Comparison of ENCODE assay signal across 12 cellular contexts in genomic region chr10:118564652-118565051, GRCh38. TPM values are rescaled to one million over a fixed set of nuclear protein-coding genes. Genes with fewer than 3 reads are reported as not detected.
DNase-seq lines count a peak whose midpoint lies in the region; ATAC-seq and TF ChIP-seq lines count a peak whose summit lies in the region.
"Had no signal": no experiment of that assay in that cellular context is flagged by ENCODE, and none has a peak within 500 bp of the region (broad histone marks: within the 10 kb centered on the region; RNA-seq: fewer than 3 reads in every experiment).

No MANE protein-coding gene starts in this region.

- H4K20me1 ChIP-seq in GM23338 (replicated peaks; ENCODE audit: insufficient read depth): no peaks in the 10 kb centered on the region

- H3K27ac ChIP-seq in GM23338 (ENCODE audit: low read depth) (no peak overlapping the region), VCaP (no peak overlapping the region), thyroid gland (no peak overlapping the region)
- H3K27ac ChIP-seq: Peyer's patch had no signal

- peaks cover 11% of the 10 kb centered on the region for H3K4me1 Mint-ChIP-seq in GM23338
- H3K4me1 Mint-ChIP-seq: memory B cell had no signal

- H3K36me3 ChIP-seq in GM23338 (ENCODE audit: insufficient read depth) (no peaks in the 10 kb centered on the region; the same call in 1 of the 2 replicates), thyroid gland (no peaks in the 10 kb centered on the region)
- H3K36me3 ChIP-seq: Peyer's patch had no signal

- H3F3A ChIP-seq in GM23338 (replicated peaks; ENCODE audit: low read depth): no peaks in the 10 kb centered on the region

- H3K9me2 ChIP-seq in GM23338 (ENCODE audit: insufficient read depth): 0 out of 2 replicates have a peak, but pooled peaks cover 3% of the 10 kb centered on the region

- peak; percentile 52 to 88 for TF ChIP-seq CTCF in GM23338 (conservative IDR thresholded peaks at IDR 0.05; ENCODE audit: low read depth in 2 of 2)
- peak; percentile 44 for TF ChIP-seq CTCF in VCaP (conservative IDR thresholded peaks at IDR 0.05)
- no peak for TF ChIP-seq CTCF in thyroid gland (IDR thresholded peaks at IDR 0.05)

- H3K79me2 ChIP-seq in GM23338 (replicated peaks; ENCODE audit: insufficient read depth): no peaks in the 10 kb centered on the region

- H3K4me3 Mint-ChIP-seq in GM23338: no peak overlapping the region
- H3K4me3 Mint-ChIP-seq: memory B cell had no signal

- no peak overlapping the region for H3K4me3 ChIP-seq in GM23338
- H3K4me3 ChIP-seq in thyroid gland (replicated peaks in 1 of 3): no peak overlapping the region
- H3K4me3 ChIP-seq: Peyer's patch had no signal

- H3K4me1 ChIP-seq in GM23338 (ENCODE audit: insufficient read depth) (peaks cover 6% of the 10 kb centered on the region; the same call in 1 of the 2 replicates), thyroid gland (no peaks in the 10 kb centered on the region)
- H3K4me1 ChIP-seq: Peyer's patch had no signal

- no peak overlapping the region for H3K4me2 ChIP-seq in GM23338

- peak; percentile 66 for DNase-seq in AG08395 (ENCODE audit: low spot score)
- peak; percentile 82 for DNase-seq in GM23338 (ENCODE audit: low spot score)
- DNase-seq in iPS DF 4.7 (ENCODE audit: extremely low read depth, low spot score): peak; percentile 19
- DNase-seq in H4 (ENCODE audit: low spot score): no peak
- DNase-seq in thyroid gland: no peak
- DNase-seq in NCI-H524 treated with DMSO at 0.1 percent for 48 hours (lab: John Stamatoyannopoulos, UW): no peak
- DNase-seq: cortex of kidney, GDM1, Peyer's patch had no signal

- 25 to 43% methylated on average over 4 to 6 of the region's 6 CpGs for WGBS in thyroid gland, 2 donors

- no peak overlapping the region for H3K27ac Mint-ChIP-seq in GM23338
- H3K27ac Mint-ChIP-seq: memory B cell had no signal

- no peak for TF ChIP-seq POLR2A in thyroid gland (IDR thresholded peaks at IDR 0.05)

- no peak overlapping the region for H2AFZ ChIP-seq in GM23338

- ATAC-seq in GM23338 (peak; percentile 86), GM19455 (IDR thresholded peaks at IDR 0.05; ENCODE audit: unreplicated experiment) (no peak)

- no peaks in the 10 kb centered on the region for H3K27me3 ChIP-seq in GM23338 (ENCODE audit: insufficient read depth)
- no peaks in the 10 kb centered on the region for H3K27me3 ChIP-seq in thyroid gland
- H3K27me3 ChIP-seq: Peyer's patch had no signal

- peaks cover 11% of the 10 kb centered on the region; the same call in 2 of the 3 replicates for H3K36me3 Mint-ChIP-seq in GM23338 (ENCODE audit: low read depth)
- H3K36me3 Mint-ChIP-seq: memory B cell had no signal

- no peaks in the 10 kb centered on the region for H3K9me3 ChIP-seq in thyroid gland
- H3K9me3 ChIP-seq: Peyer's patch had no signal

- H3K27me3 Mint-ChIP-seq in GM23338 (ENCODE audit: insufficient read depth, low read depth, poor library complexity): peaks cover 19% of the 10 kb centered on the region

- peaks cover 16% of the 10 kb centered on the region; the same call in 2 of the 3 replicates for H3K9me3 Mint-ChIP-seq in GM23338

- intact Hi-C loops in thyroid gland (cut with DNase I): loop anchor here (5.0 to 10.0 kb wide), 2 partner anchors 153 to 240 kb away; no protein-coding TSS in a partner anchor

TF ChIP-seq in GM23338, 12 proteins besides CTCF, POLR2A, EP300 and RAD21:
- TF ChIP-seq ZNF331 (CRISPR knock-in tag; IDR thresholded peaks at IDR 0.05; ENCODE audit: low read depth): peak; percentile 95
- no peak for TF ChIP-seq ZNF462 (CRISPR knock-in tag; IDR thresholded peaks at IDR 0.05)
TF ChIP-seq in GM23338: peak in this region for 1.

RNA-seq across cellular contexts. Expression of gene PRLHR, which starts 30.8 kb away (rescaled TPM):
- 0.24 TPM in 1 of 2 replicates, not detected in the other for total RNA-seq in GM23338 (2014; rRNA removed; shearing (Covaris generic))
- polyA plus RNA-seq in GM23338 (2016; fragmentation: Nextera tagmentation; extraction: Ambion mirVana): 0.07 TPM in 1 of 2 replicates, not detected in the other
- total RNA-seq in H4 (2014; rRNA removed; shearing (Covaris generic)): not detected in 2 replicates
- not detected for total RNA-seq in thyroid gland
- total RNA-seq: Peyer's patch had no signal

Comparison
In these comparisons a context has a peak if more than half of its experiments do, and no peak if none do; other contexts are left out.
1. DNase-seq: peak in AG08395 (single experiment), GM23338 (single experiment) and iPS DF 4.7 (single experiment); none in H4 (single experiment), thyroid gland (0 of 2) and NCI-H524 treated with DMSO at 0.1 percent for 48 hours (single experiment).
2. CTCF ChIP-seq: peak in GM23338 (2 of 2) and VCaP (single experiment); none in thyroid gland (0 of 6).